ENCODE assay signal across 17 cellular contexts in genomic region chr12:108204618-108205017, GRCh38.
DNase-seq lines count a peak whose midpoint lies in the region; ATAC-seq and TF ChIP-seq lines count a peak whose summit lies in the region.
"Had no signal": no experiment of that assay in that cellular context is flagged by ENCODE, and none has a peak within 500 bp of the region (broad histone marks: within the 10 kb centered on the region; RNA-seq: fewer than 3 reads in every experiment).

No MANE protein-coding gene starts in this region.

- H3K4me3 Mint-ChIP-seq in GM23338 = no peak overlapping the region
- H3K4me3 Mint-ChIP-seq: B cell; CD4-positive, alpha-beta T cell; CD8-positive, alpha-beta T cell had no signal

- H3K36me3 Mint-ChIP-seq in GM23338 (ENCODE audit: low read depth) = peaks cover 8% of the 10 kb centered on the region; the same call in 2 of the 3 replicates
- H3K36me3 Mint-ChIP-seq: CD8-positive, alpha-beta T cell had no signal

- H3K27ac ChIP-seq in mesendoderm (ENCODE audit: low read depth, low read length) = no peak overlapping the region
- peak overlapping the region; percentile 76 for H3K27ac ChIP-seq in neural cell (ENCODE audit: low read length)
- no peak overlapping the region for H3K27ac ChIP-seq in GM23338 (ENCODE audit: low read depth)
- H3K27ac ChIP-seq: 22Rv1; A549; BLaER1 treated with 17β-estradiol and CSF1 and Interleukin-3, amounts not matched to agents 10 nM and 100 nM; C4-2B had no signal

- H3K56ac ChIP-seq in mesendoderm (ENCODE audit: low read length) = peak overlapping the region; percentile 37

- H3K9me2 ChIP-seq in neural cell (ENCODE audit: insufficient read depth, low read length) = no peaks in the 10 kb centered on the region
- no peaks in the 10 kb centered on the region for H3K9me2 ChIP-seq in GM23338 (ENCODE audit: insufficient read depth)

- H2AK5ac ChIP-seq in mesendoderm (ENCODE audit: low read length) = peak overlapping the region; percentile 85

- no peak overlapping the region for H3K9ac ChIP-seq in mesendoderm (ENCODE audit: low read length)
- H3K9ac ChIP-seq in neural cell (ENCODE audit: low read length) = peak overlapping the region; percentile 44
- H3K9ac ChIP-seq: BLaER1 treated with 17β-estradiol and CSF1 and Interleukin-3, amounts not matched to agents 10 nM and 100 nM had no signal

- H3K4me2 ChIP-seq in mesendoderm (ENCODE audit: low read length) (no peak overlapping the region), neural cell (ENCODE audit: low read length) (peak overlapping the region; percentile 28), GM23338 (no peak overlapping the region)
- H3K4me2 ChIP-seq: A549; BLaER1 treated with 17β-estradiol and CSF1 and Interleukin-3, amounts not matched to agents 10 nM and 100 nM had no signal

- ATAC-seq in GM23338 (no peak), GM19035 (IDR thresholded peaks at IDR 0.05; ENCODE audit: unreplicated experiment) (no peak)
- ATAC-seq: A549; CD8-positive, alpha-beta T cell had no signal

- H3K9me3 Mint-ChIP-seq in GM23338 = peaks cover 4% of the 10 kb centered on the region; the same call in 2 of the 3 replicates
- H3K9me3 Mint-ChIP-seq: CD4-positive, alpha-beta T cell; CD8-positive, alpha-beta T cell had no signal

- peaks cover 18% of the 10 kb centered on the region for H3K4me1 Mint-ChIP-seq in GM23338
- H3K4me1 Mint-ChIP-seq: B cell had no signal

- H3K4me1 ChIP-seq in mesendoderm (ENCODE audit: control insufficient read depth, low read depth, low read length) (peaks cover 13% of the 10 kb centered on the region), GM23338 (ENCODE audit: insufficient read depth) (no peaks in the 10 kb centered on the region)
- H3K4me1 ChIP-seq: A549, Caco-2 had no signal

- peak; percentile 30 for TF ChIP-seq RAD21 in neural cell (conservative IDR thresholded peaks at IDR 0.05)

- H3K36me3 ChIP-seq in mesendoderm (ENCODE audit: control insufficient read depth, insufficient read depth, low read length) (no peaks in the 10 kb centered on the region), neural cell (ENCODE audit: insufficient read depth, low read length) (no peaks in the 10 kb centered on the region), GM23338 (ENCODE audit: insufficient read depth) (no peaks in the 10 kb centered on the region)
- H3K36me3 ChIP-seq: BLaER1 treated with 17β-estradiol and CSF1 and Interleukin-3, amounts not matched to agents 10 nM and 100 nM had no signal

- H2BK15ac ChIP-seq in mesendoderm (replicated peaks; ENCODE audit: low read depth) = no peak overlapping the region

- H3K79me1 ChIP-seq in mesendoderm (ENCODE audit: low read length) = no peaks in the 10 kb centered on the region

- H3K27me3 ChIP-seq in mesendoderm (ENCODE audit: insufficient read depth, low read length, poor library complexity) = no peaks in the 10 kb centered on the region
- H3K27me3 ChIP-seq in neural cell (ENCODE audit: insufficient read depth, low read depth, low read length) = no peaks in the 10 kb centered on the region
- H3K27me3 ChIP-seq in GM23338 (ENCODE audit: insufficient read depth) = no peaks in the 10 kb centered on the region
- H3K27me3 ChIP-seq: BLaER1 treated with 17β-estradiol and CSF1 and Interleukin-3, amounts not matched to agents 10 nM and 100 nM had no signal

- H3K79me2 ChIP-seq in mesendoderm (ENCODE audit: control insufficient read depth, insufficient read depth, low read length) (no peaks in the 10 kb centered on the region), neural cell (replicated peaks; ENCODE audit: insufficient read depth, low read length) (no peaks in the 10 kb centered on the region), GM23338 (replicated peaks; ENCODE audit: insufficient read depth) (no peaks in the 10 kb centered on the region)

- no peaks in the 10 kb centered on the region for H3K9me3 ChIP-seq in neural cell (ENCODE audit: low read length)
- H3K9me3 ChIP-seq: Caco-2 had no signal

- no peak for TF ChIP-seq CTCF in neural cell (IDR thresholded peaks at IDR 0.05; ENCODE audit: poor library complexity, severe bottlenecking)
- no peak for TF ChIP-seq CTCF in GM23338 (conservative IDR thresholded peaks at IDR 0.05; ENCODE audit: low read depth in 2 of 2)

- no peak overlapping the region for H2BK120ac ChIP-seq in mesendoderm (ENCODE audit: low read depth, low read length)

- no peak overlapping the region for H4K8ac ChIP-seq in mesendoderm (ENCODE audit: low read depth, low read length)

- no CpG with 5 or more reads among the region's 4 CpGs for WGBS in mesendoderm (ENCODE audit: extremely low coverage, insufficient coverage, low lambda C conversion rate)

- H3K27me3 Mint-ChIP-seq in GM23338 (ENCODE audit: insufficient read depth, low read depth, poor library complexity) = peaks cover 5% of the 10 kb centered on the region

- H2AFZ ChIP-seq in neural cell (ENCODE audit: low read depth, low read length) (no peak overlapping the region), GM23338 (no peak overlapping the region)

- peak overlapping the region; percentile 33 for H4K5ac ChIP-seq in mesendoderm (ENCODE audit: low read length)

- peak; percentile 69 for DNase-seq in NCI-H2227 (lab: John Stamatoyannopoulos, UW; ENCODE audit: unreplicated experiment)
- DNase-seq in mesendoderm = no peak
- DNase-seq in GM23338 (ENCODE audit: low spot score) = no peak
- DNase-seq: AML-193; Caco-2; Calu3; CD4-positive, alpha-beta T cell; CD8-positive, alpha-beta T cell; DMS79 treated with DMSO at 0.1 percent for 48 hours; GF-D8 had no signal

- no peak overlapping the region for H3K27ac Mint-ChIP-seq in GM23338
- H3K27ac Mint-ChIP-seq: B cell; CD4-positive, alpha-beta T cell; CD8-positive, alpha-beta T cell had no signal

- peak; percentile 39 for TF ChIP-seq EP300 in neural cell (conservative IDR thresholded peaks at IDR 0.05; ENCODE audit: poor library complexity, severe bottlenecking)

- H2BK5ac ChIP-seq in mesendoderm (ENCODE audit: low read length) = peak overlapping the region; percentile 43

- H4K20me1 ChIP-seq in neural cell (ENCODE audit: insufficient read depth) = no peaks in the 10 kb centered on the region
- H4K20me1 ChIP-seq in GM23338 (replicated peaks; ENCODE audit: insufficient read depth) = no peaks in the 10 kb centered on the region

- H3K23ac ChIP-seq in mesendoderm (ENCODE audit: low read length) = no peak overlapping the region

- H3K18ac ChIP-seq in mesendoderm (ENCODE audit: low read length) = peak overlapping the region; percentile 0

- no peak overlapping the region for H3K4ac ChIP-seq in mesendoderm (ENCODE audit: low read depth, low read length)

- H3F3A ChIP-seq in neural cell (ENCODE audit: insufficient read depth, low read length, poor library complexity, severe bottlenecking) = no peaks in the 10 kb centered on the region
- no peaks in the 10 kb centered on the region for H3F3A ChIP-seq in GM23338 (replicated peaks; ENCODE audit: low read depth)

- H3K4me3 ChIP-seq in mesendoderm (ENCODE audit: low read length) (no peak overlapping the region), neural cell (ENCODE audit: low read length) (peak overlapping the region; percentile 10), GM23338 (no peak overlapping the region)
- H3K4me3 ChIP-seq: A549; BLaER1 treated with 17β-estradiol and CSF1 and Interleukin-3, amounts not matched to agents 10 nM and 100 nM had no signal

TF ChIP-seq in neural cell, 6 proteins besides CTCF, POLR2A, EP300 and RAD21 (continues in another document):
- peak; percentile 65 for TF ChIP-seq POLR2AphosphoS5 (IDR thresholded peaks at IDR 0.05)
